27 cellular contexts compared by ENCODE assay signal in the genomic region with DNA sequence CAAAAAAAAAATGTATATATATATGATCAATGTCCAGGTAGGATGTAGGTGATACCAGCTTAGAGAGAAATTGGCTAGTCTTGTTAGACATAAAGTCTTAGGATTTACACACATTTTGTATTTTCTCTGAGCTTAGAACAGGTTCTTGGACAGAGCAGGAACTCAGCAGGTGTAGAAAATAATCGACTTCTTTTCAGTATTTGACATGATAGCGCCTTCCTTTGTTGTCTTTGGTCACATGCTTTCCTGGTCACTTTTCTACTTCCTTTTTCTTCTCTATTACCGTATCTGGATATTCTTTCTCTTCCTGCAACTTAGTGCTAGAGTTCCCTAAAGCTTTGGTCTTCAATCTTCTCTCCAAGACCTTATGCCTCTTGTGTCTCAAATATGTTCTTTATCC.
DNase-seq lines count a peak whose midpoint lies in the region; ATAC-seq and TF ChIP-seq lines count a peak whose summit lies in the region.
"Had no signal": no experiment of that assay in that cellular context is flagged by ENCODE, and none has a peak within 500 bp of the region (broad histone marks: within the 10 kb centered on the region; RNA-seq: fewer than 3 reads in every experiment).

No MANE protein-coding gene starts in this region.

- H3K27ac ChIP-seq in breast epithelium (peak overlapping the region in 1 of 2 donors; percentile 58), body of pancreas (peak overlapping the region in 3 of 4 donors; percentile 34 to 47 (median 38)), transverse colon (peak overlapping the region; percentile 24 to 73 (median 58)), heart right ventricle (peak overlapping the region in 1 of 10 donors; percentile 2)
- H3K27ac ChIP-seq: WERI-Rb-1 had no signal

- CTCF ChIA-PET in MCF 10A (lab: Yijun Ruan, JAX) = no interaction called here

- in situ Hi-C loops in transverse colon (cut with MboI; ENCODE audit: low pct_ligation_motif_present in 1 of 4, low pct_unique_long_range_greater_than_20kb in 1 of 4, low sequenced_read_pairs in 3 of 4) = no loop called here

- H3K27me3 Mint-ChIP-seq in MCF 10A (ENCODE audit: insufficient read depth, unreplicated experiment) (no peaks in the 10 kb centered on the region), mesothelial cell of epicardium (ENCODE audit: low read depth) (no peaks in the 10 kb centered on the region)
- H3K27me3 Mint-ChIP-seq: activated CD4-positive, alpha-beta T cell treated with anti-CD3 and anti-CD28 coated beads, Interleukin-2, amount 10 ng/mL, durations not matched to agents 7 days and 5 days; CD8-positive, alpha-beta memory T cell; stimulated activated naive CD8-positive, alpha-beta T cell treated with anti-CD3 and anti-CD28 coated beads, Interleukin-15, Interleukin-2, amounts not matched to agents 100 ng/mL and 50 ng/mL, for 24 hours had no signal

- ATAC-seq in body of pancreas = peak; percentile 34
- no peak for ATAC-seq in heart right ventricle
- ATAC-seq: PC-3 had no signal

- H3K36me3 ChIP-seq in breast epithelium (no peaks in the 10 kb centered on the region), body of pancreas (replicated peaks in 1 of 2; ENCODE audit: insufficient read depth in 1 of 2, low read depth in 2 of 2) (no peaks in the 10 kb centered on the region), transverse colon (no peaks in the 10 kb centered on the region), heart right ventricle (no peaks in the 10 kb centered on the region)
- H3K36me3 ChIP-seq: prostate gland had no signal

- POLR2A ChIA-PET in MCF 10A (lab: Yijun Ruan, JAX) = interaction anchor here (1.0 kb wide), 1 partner anchor 8 kb away, joined by 3 read pairs; no protein-coding TSS in a partner anchor

- peaks cover 5% of the 10 kb centered on the region for H3K36me3 Mint-ChIP-seq in MCF 10A (ENCODE audit: insufficient read depth, unreplicated experiment)
- peaks cover 6% of the 10 kb centered on the region for H3K36me3 Mint-ChIP-seq in mesothelial cell of epicardium

- intact Hi-C loops in MCF 10A (cut with micrococcal nuclease) = no loop called here
- intact Hi-C loops in breast epithelium (cut with DNase I; ENCODE audit: low total_unique reads) = no loop called here
- intact Hi-C loops in body of pancreas (cut with DNase I) = no loop called here
- intact Hi-C loops in transverse colon (cut with DNase I; ENCODE audit: low total_unique reads) = no loop called here
- intact Hi-C loops in heart right ventricle (cut with DNase I) = loop anchor here in 1 of 10 donors (10.0 kb wide), 1 partner anchor 56 kb away; no protein-coding TSS in a partner anchor

- no peak for DNase-seq in MCF 10A (ENCODE audit: unreplicated experiment)
- DNase-seq in breast epithelium (ENCODE audit: low spot score in 2 of 2) = no peak
- no peak for DNase-seq in body of pancreas
- DNase-seq in mesothelial cell of epicardium (ENCODE audit: low spot score in 2 of 2, unreplicated experiment in 2 of 2) = no peak
- no peak for DNase-seq in transverse colon
- DNase-seq in kidney tubule cell (ENCODE audit: low spot score) = no peak
- no peak for DNase-seq in heart right ventricle
- DNase-seq in epidermal melanocyte (ENCODE audit: insufficient read length, low spot score) = no peak
- DNase-seq: activated CD4-positive, alpha-beta T cell treated with anti-CD3 and anti-CD28 coated beads, Interleukin-2, amount 10 ng/mL, durations not matched to agents 7 days and 5 days; activated naive CD4-positive, alpha-beta T cell; activated T-cell treated with anti-CD3 and anti-CD28 coated beads, Interleukin-2, amount 50 U/mL, for 48 hours; AML-193; CD8-positive, alpha-beta memory T cell; cerebellar nuclear complex; DMS153; islet precursor cell; KBM-7; MM.1S; NCI-H1436 treated with DMSO at 0.1 percent for 48 hours; NCI-H2107; NCI-H446; PC-3; SHP77; WERI-Rb-1 had no signal

- no peak for TF ChIP-seq EP300 in transverse colon (IDR thresholded peaks at IDR 0.05; ENCODE audit: low read depth)

- TF ChIP-seq POLR2A in breast epithelium (IDR thresholded peaks at IDR 0.05) (no peak), body of pancreas (IDR thresholded peaks at IDR 0.05) (no peak), transverse colon (IDR thresholded peaks at IDR 0.05) (no peak)

- TF ChIP-seq CTCF in MCF 10A (IDR thresholded peaks at IDR 0.05; ENCODE audit: unreplicated experiment) (no peak), breast epithelium (IDR thresholded peaks at IDR 0.05) (no peak), body of pancreas (IDR thresholded peaks at IDR 0.05) (no peak), mesothelial cell of epicardium (IDR thresholded peaks at IDR 0.05; ENCODE audit: unreplicated experiment) (no peak), transverse colon (IDR thresholded peaks at IDR 0.05) (no peak), heart right ventricle (IDR thresholded peaks at IDR 0.05) (no peak)

- WGBS in body of pancreas, 2 donors = 26 to 45% methylated on average over 3 of the region's 3 CpGs
- 65 to 66% methylated on average over 3 of the region's 3 CpGs for WGBS in transverse colon (ENCODE audit: low coverage in 1 of 2), 2 donors
- whole genome bisulfite sequencing in heart right ventricle, 2 donors = 64 to 81% methylated on average over 3 of the region's 3 CpGs

- H3K9me3 Mint-ChIP-seq in MCF 10A (ENCODE audit: unreplicated experiment) = no peaks in the 10 kb centered on the region
- peaks cover 4% of the 10 kb centered on the region for H3K9me3 Mint-ChIP-seq in mesothelial cell of epicardium
- H3K9me3 Mint-ChIP-seq: activated CD4-positive, alpha-beta T cell treated with anti-CD3 and anti-CD28 coated beads, Interleukin-2, amount 10 ng/mL, durations not matched to agents 7 days and 5 days; CD8-positive, alpha-beta memory T cell; stimulated activated naive CD8-positive, alpha-beta T cell treated with anti-CD3 and anti-CD28 coated beads, Interleukin-15, Interleukin-2, amounts not matched to agents 100 ng/mL and 50 ng/mL, for 24 hours; T-helper 2 cell treated with Interferon-gamma antibody and Interleukin-4, amounts not matched to agents 5 μg/mL and 100 μg/mL, for 36 hours had no signal

- H3K4me1 ChIP-seq in breast epithelium (peaks cover 5 to 7% of the 10 kb centered on the region in 2 donors), body of pancreas (peaks cover 62% of the 10 kb centered on the region), transverse colon (peaks cover 40 to 88% (median 57%) of the 10 kb centered on the region in 4 donors), heart right ventricle (peaks cover 3 to 95% (median 62%) of the 10 kb centered on the region in 9 donors)

- BruUV-seq in MCF 10A (replicated peaks; lab: Mats Ljungman, UMichigan) = no TSS peak

- H3K4me3 ChIP-seq in breast epithelium (no peak overlapping the region), body of pancreas (no peak overlapping the region), transverse colon (no peak overlapping the region), heart right ventricle (no peak overlapping the region)
- H3K4me3 ChIP-seq: prostate gland had no signal

- H3K27me3 ChIP-seq in breast epithelium = no peaks in the 10 kb centered on the region
- H3K27me3 ChIP-seq in body of pancreas = no peaks in the 10 kb centered on the region
- H3K27me3 ChIP-seq in transverse colon = no peaks in the 10 kb centered on the region
- H3K27me3 ChIP-seq in heart right ventricle = no peaks in the 10 kb centered on the region

- H3K4me3 Mint-ChIP-seq in MCF 10A (ENCODE audit: unreplicated experiment) (no peak overlapping the region), mesothelial cell of epicardium (no peak overlapping the region)
- H3K4me3 Mint-ChIP-seq: activated CD4-positive, alpha-beta T cell treated with anti-CD3 and anti-CD28 coated beads, Interleukin-2, amount 10 ng/mL, durations not matched to agents 7 days and 5 days; CD8-positive, alpha-beta memory T cell; stimulated activated naive CD8-positive, alpha-beta T cell treated with anti-CD3 and anti-CD28 coated beads, Interleukin-15, Interleukin-2, amounts not matched to agents 100 ng/mL and 50 ng/mL, for 24 hours; T-helper 2 cell treated with Interferon-gamma antibody and Interleukin-4, amounts not matched to agents 5 μg/mL and 100 μg/mL, for 36 hours had no signal

- peaks cover 16% of the 10 kb centered on the region for H3K4me1 Mint-ChIP-seq in MCF 10A (ENCODE audit: insufficient read depth, unreplicated experiment)
- peaks cover 59% of the 10 kb centered on the region for H3K4me1 Mint-ChIP-seq in mesothelial cell of epicardium

- H3K9me3 ChIP-seq in breast epithelium (no peaks in the 10 kb centered on the region), body of pancreas (no peaks in the 10 kb centered on the region), transverse colon (no peaks in the 10 kb centered on the region), heart right ventricle (no peaks in the 10 kb centered on the region)
- H3K9me3 ChIP-seq: prostate gland had no signal

- H3K27ac Mint-ChIP-seq in MCF 10A (ENCODE audit: low read depth, unreplicated experiment) (peak overlapping the region; percentile 14), mesothelial cell of epicardium (peak overlapping the region; percentile 73)
- H3K27ac Mint-ChIP-seq: activated CD4-positive, alpha-beta T cell treated with anti-CD3 and anti-CD28 coated beads, Interleukin-2, amount 10 ng/mL, durations not matched to agents 7 days and 5 days; CD8-positive, alpha-beta memory T cell; stimulated activated naive CD8-positive, alpha-beta T cell treated with anti-CD3 and anti-CD28 coated beads, Interleukin-15, Interleukin-2, amounts not matched to agents 100 ng/mL and 50 ng/mL, for 24 hours; T-helper 2 cell treated with Interferon-gamma antibody and Interleukin-4, amounts not matched to agents 5 μg/mL and 100 μg/mL, for 36 hours had no signal
